9 cellular contexts compared by ENCODE assay signal in genomic region chr11:64772318-64773018, GRCh38. TPM values are rescaled to one million over a fixed set of nuclear protein-coding genes. Genes with fewer than 3 reads are reported as not detected.
DNase-seq lines count a peak whose midpoint lies in the region; ATAC-seq, FAIRE-seq and TF ChIP-seq lines count a peak whose summit lies in the region.
"Had no signal": no experiment of that assay in that cellular context is flagged by ENCODE, and none has a peak within 500 bp of the region (broad histone marks: within the 10 kb centered on the region; RNA-seq: fewer than 3 reads in every experiment).

No MANE protein-coding gene starts in this region.

- H3K36me3 ChIP-seq in left ventricle myocardium inferior (peaks cover 96% of the 10 kb centered on the region), SK-N-MC (ENCODE audit: insufficient read depth, low read length) (peaks cover 100% of the 10 kb centered on the region), gastroesophageal sphincter (peaks cover 30 to 97% of the 10 kb centered on the region in 2 donors), vagina (peaks cover 12 to 89% of the 10 kb centered on the region in 2 donors), MG63 (peaks cover 100% of the 10 kb centered on the region), small intestine (ENCODE audit: control insufficient read depth in 2 of 2, insufficient read depth in 2 of 2, low read length in 2 of 2) (peaks cover 45 to 47% of the 10 kb centered on the region in 2 donors)

- H3K4me1 ChIP-seq in left ventricle myocardium inferior (peaks cover 83% of the 10 kb centered on the region), gastroesophageal sphincter (peaks cover 34 to 88% (median 36%) of the 10 kb centered on the region in 3 donors), vagina (peaks cover 57% of the 10 kb centered on the region), small intestine (ENCODE audit: control insufficient read depth in 2 of 2, insufficient read depth in 1 of 2, low read depth in 1 of 2, low read length in 1 of 2) (peaks cover 2 to 7% of the 10 kb centered on the region in 2 donors)

- intact Hi-C loops in left ventricle myocardium inferior (cut with micrococcal nuclease) (no loop called here), Right ventricle myocardium inferior (cut with DNase I) (no loop called here), vagina (cut with DNase I) (no loop called here)

- TF ChIP-seq POLR2A in gastroesophageal sphincter (IDR thresholded peaks at IDR 0.05) (no peak), vagina (IDR thresholded peaks at IDR 0.05) (no peak)

- no peak for TF ChIP-seq EP300 in gastroesophageal sphincter (IDR thresholded peaks at IDR 0.05)

- H3K9ac ChIP-seq in SK-N-MC (ENCODE audit: insufficient read length): no peak overlapping the region

- H3K9me3 ChIP-seq in left ventricle myocardium inferior (replicated peaks) (no peaks in the 10 kb centered on the region), SK-N-MC (ENCODE audit: low read depth, low read length) (no peaks in the 10 kb centered on the region), gastroesophageal sphincter (no peaks in the 10 kb centered on the region), vagina (no peaks in the 10 kb centered on the region), MG63 (no peaks in the 10 kb centered on the region), small intestine (ENCODE audit: control insufficient read depth, low read depth) (no peaks in the 10 kb centered on the region)

- H3K4me3 ChIP-seq in left ventricle myocardium inferior (no peak overlapping the region), SK-N-MC (no peak overlapping the region), gastroesophageal sphincter (no peak overlapping the region), vagina (no peak overlapping the region), MG63 (no peak overlapping the region), small intestine (ENCODE audit: low read depth in 1 of 2, low read length in 2 of 2) (no peak overlapping the region)

- H3K27ac ChIP-seq in left ventricle myocardium inferior (replicated peaks): peak overlapping the region; percentile 20
- peak overlapping the region; percentile 22; the same call in 1 of the 2 replicates for H3K27ac ChIP-seq in SK-N-MC
- H3K27ac ChIP-seq in gastroesophageal sphincter: peak overlapping the region; percentile 19 to 66 (median 64)
- no peak overlapping the region for H3K27ac ChIP-seq in vagina
- H3K27ac ChIP-seq in small intestine (ENCODE audit: low read depth in 1 of 2, low read length in 1 of 2): no peak overlapping the region

- WGBS in gastroesophageal sphincter (ENCODE audit: low coverage in 1 of 2), 2 donors: 29 to 39% methylated on average over 3 of the region's 3 CpGs
- 57 to 80% (median 64%) methylated on average over 3 of the region's 3 CpGs for WGBS in small intestine, 3 donors

- no peak for DNase-seq in left ventricle myocardium inferior
- DNase-seq in Right ventricle myocardium inferior (ENCODE audit: missing footprints): no peak
- DNase-seq in SK-N-MC (ENCODE audit: low read depth, low spot score): no peak
- no peak for DNase-seq in vagina (ENCODE audit: extremely low spot score in 2 of 2)
- no peak for DNase-seq in MG63
- DNase-seq in small intestine: no peak

- TF ChIP-seq CTCF in left ventricle myocardium inferior (IDR thresholded peaks at IDR 0.05; ENCODE audit: borderline replicate concordance) (no peak), gastroesophageal sphincter (IDR thresholded peaks at IDR 0.05) (no peak), vagina (IDR thresholded peaks at IDR 0.05) (no peak)

- H3K27me3 ChIP-seq in left ventricle myocardium inferior (ENCODE audit: low read depth) (no peaks in the 10 kb centered on the region), gastroesophageal sphincter (no peaks in the 10 kb centered on the region), vagina (no peaks in the 10 kb centered on the region), MG63 (no peaks in the 10 kb centered on the region), small intestine (ENCODE audit: control insufficient read depth in 2 of 2, insufficient read depth in 2 of 2, low read length in 2 of 2) (no peaks in the 10 kb centered on the region)

- FAIRE-seq in small intestine (lab: Jason Lieb, UNC): no peak

- ATAC-seq in Right ventricle myocardium inferior (no peak), gastroesophageal sphincter (no peak), HG02852 (IDR thresholded peaks at IDR 0.05; ENCODE audit: unreplicated experiment) (no peak)
- ATAC-seq: SK-N-SH treated with all-trans-retinoic acid at 6 μM for 48 hours had no signal

RNA-seq across cellular contexts. Expression of gene SF1, which starts 5.9 kb away (rescaled TPM):
- total RNA-seq in left ventricle myocardium inferior: 188 TPM
- total RNA-seq in Right ventricle myocardium inferior: 172 TPM
- 100 to 1,000 TPM; 187 to 314 (median 253) TPM for total RNA-seq in gastroesophageal sphincter
- total RNA-seq in vagina: 278 TPM
- 70.1 and 72.2 TPM in 2 replicates for total RNA-seq in MG63 (2014; rRNA removed; shearing (Covaris generic); ENCODE audit: low replicate concordance)
- 10 to 100 TPM; 69.8 to 90.3 (median 76.7) TPM for polyA plus RNA-seq in small intestine

RNA-seq across cellular contexts. Expression of gene PYGM, which starts 12.7 kb away (rescaled TPM):
- 89.5 TPM for total RNA-seq in left ventricle myocardium inferior
- total RNA-seq in Right ventricle myocardium inferior: 179 TPM
- 10 to 100 TPM; 10.5 to 55.2 (median 32.8) TPM for total RNA-seq in gastroesophageal sphincter
- total RNA-seq in vagina: 0.98 TPM
- not detected in 2 replicates for total RNA-seq in MG63 (2014; rRNA removed; shearing (Covaris generic); ENCODE audit: low replicate concordance)
- 1 to 10 TPM in 2 of 3 donors, under 1 TPM in 1; 0.54 to 1.5 (median 1.1) TPM for polyA plus RNA-seq in small intestine

RNA-seq across cellular contexts. Expression of gene RASGRP2, which starts 28.5 kb away (rescaled TPM):
- total RNA-seq in left ventricle myocardium inferior (21.1 TPM), Right ventricle myocardium inferior (46.8 TPM), gastroesophageal sphincter (10 to 100 TPM; 34.5 to 84.9 (median 41.1) TPM), vagina (27.5 TPM)
- not detected in 2 replicates for total RNA-seq in MG63 (2014; rRNA removed; shearing (Covaris generic); ENCODE audit: low replicate concordance)
- polyA plus RNA-seq in small intestine: 10 to 100 TPM in 1 of 3 donors, 1 to 10 TPM in 2; 2.9 to 14.6 (median 4.6) TPM

RNA-seq across cellular contexts. Expression of gene MAP4K2, which starts 30.5 kb away (rescaled TPM):
- total RNA-seq in left ventricle myocardium inferior (7.5 TPM), Right ventricle myocardium inferior (11.3 TPM), gastroesophageal sphincter (10 to 100 TPM; 17.6 to 24.0 (median 19.6) TPM), vagina (20.6 TPM)
- 6.2 and 14.8 TPM in 2 replicates for total RNA-seq in MG63 (2014; rRNA removed; shearing (Covaris generic); ENCODE audit: low replicate concordance)
- polyA plus RNA-seq in small intestine: 10 to 100 TPM in 1 of 3 donors, 1 to 10 TPM in 2; 9.2 to 13.6 (median 9.7) TPM

RNA-seq across cellular contexts. Expression of gene MEN1, which starts 37.9 kb away (rescaled TPM):
- total RNA-seq in left ventricle myocardium inferior (8.7 TPM), Right ventricle myocardium inferior (8.4 TPM), gastroesophageal sphincter (10 to 100 TPM in 2 of 4 donors, 1 to 10 TPM in 2; 7.1 to 20.9 (median 11.6) TPM), vagina (27.0 TPM)
- 9.2 and 13.3 TPM in 2 replicates for total RNA-seq in MG63 (2014; rRNA removed; shearing (Covaris generic); ENCODE audit: low replicate concordance)
- 10 to 100 TPM; 17.6 to 27.1 (median 23.4) TPM for polyA plus RNA-seq in small intestine

Comparison
In these comparisons a context has a peak if more than half of its experiments do, and no peak if none do; other contexts are left out.
1. H3K27ac ChIP-seq: peak in left ventricle myocardium inferior (single experiment), SK-N-MC (single experiment) and gastroesophageal sphincter (4 of 4); none in vagina (single experiment) and small intestine (0 of 2).
2. RNA of gene RASGRP2, which starts 28.5 kb away (total RNA-seq): 46.8 TPM in Right ventricle myocardium inferior (single experiment), 34.5 to 84.9 TPM in gastroesophageal sphincter, 27.5 TPM in vagina (single experiment) and 21.1 TPM in left ventricle myocardium inferior (single experiment); not detected in MG63; every median in the first group is over 10 times any median in the second.